In the genomic region with DNA sequence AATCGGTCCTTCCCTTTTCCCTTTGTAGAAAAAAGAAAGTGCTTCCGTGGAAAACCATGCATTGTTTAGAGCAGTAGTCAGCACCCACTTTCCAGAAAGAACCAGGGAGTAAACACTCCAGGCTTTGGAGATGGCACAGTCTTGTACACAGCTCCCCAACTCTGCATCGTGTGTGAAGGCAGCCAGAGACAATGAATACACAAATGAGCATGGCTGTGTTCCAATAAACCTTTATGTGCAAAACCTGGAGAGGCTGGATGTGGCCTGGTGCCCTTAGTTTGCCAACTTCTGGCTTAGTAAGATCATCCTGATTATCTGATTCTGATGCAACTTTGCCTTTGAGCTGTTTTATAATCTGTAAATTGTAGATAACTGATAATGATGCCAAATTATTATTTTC, we compare ENCODE assay signal across 24 cellular contexts.
DNase-seq lines count a peak whose midpoint lies in the region; ATAC-seq and TF ChIP-seq lines count a peak whose summit lies in the region.
"Had no signal": no experiment of that assay in that cellular context is flagged by ENCODE, and none has a peak within 500 bp of the region (broad histone marks: within the 10 kb centered on the region; RNA-seq: fewer than 3 reads in every experiment).

No MANE protein-coding gene starts in this region.

- H3K27ac ChIP-seq in A673 (ENCODE audit: low read depth, low read length, poor library complexity, severe bottlenecking) (no peak overlapping the region), uterus (no peak overlapping the region), thyroid gland (no peak overlapping the region)
- H3K27ac ChIP-seq: body of pancreas, esophagus muscularis mucosa had no signal

- POLR2A ChIA-PET in A673 (lab: Charles Lee; ENCODE audit: low non-redundant PET) = no interaction called here

- H3K4me1 ChIP-seq in A673 (ENCODE audit: insufficient read depth, low read length, poor library complexity, severe bottlenecking) (peaks cover 10% of the 10 kb centered on the region), uterus (no peaks in the 10 kb centered on the region), thyroid gland (no peaks in the 10 kb centered on the region)
- H3K4me1 ChIP-seq: body of pancreas had no signal

- intact Hi-C loops in A673 (cut with micrococcal nuclease; ENCODE audit: unreplicated experiment) = no loop called here
- intact Hi-C loops in uterus (cut with DNase I; ENCODE audit: low total_unique reads) = no loop called here
- intact Hi-C loops in thyroid gland (cut with DNase I) = no loop called here
- intact Hi-C loops in lower leg skin (cut with DNase I; ENCODE audit: low total_unique reads) = no loop called here

- H3K36me3 ChIP-seq in A673 (ENCODE audit: insufficient read depth, low read length, poor library complexity, severe bottlenecking) (no peaks in the 10 kb centered on the region), uterus (no peaks in the 10 kb centered on the region), thyroid gland (no peaks in the 10 kb centered on the region)
- H3K36me3 ChIP-seq: esophagus muscularis mucosa had no signal

- CTCF ChIA-PET in A673 (lab: Charles Lee) = no interaction called here

- 66 to 67% methylated on average over 3 of the region's 3 CpGs for WGBS in thyroid gland, 2 donors
- 24 to 33% methylated on average over 3 of the region's 3 CpGs for whole genome bisulfite sequencing in lower leg skin, 2 donors

- no peaks in the 10 kb centered on the region for H3K27me3 ChIP-seq in A673 (replicated peaks; ENCODE audit: insufficient read depth, low read depth, low read length, poor library complexity)
- no peaks in the 10 kb centered on the region for H3K27me3 ChIP-seq in uterus
- no peaks in the 10 kb centered on the region for H3K27me3 ChIP-seq in thyroid gland
- H3K27me3 ChIP-seq: body of pancreas, esophagus muscularis mucosa had no signal

- DNase-seq in A673 (ENCODE audit: low spot score) (peak; percentile 17), EL (peak; percentile 13), RPMI7951 (ENCODE audit: low read depth) (peak; percentile 11), fibroblast of the aortic adventitia (ENCODE audit: low read depth) (peak; percentile 28), uterus (no peak), thyroid gland (no peak), lower leg skin (ENCODE audit: low spot score in 2 of 2) (no peak)
- DNase-seq: ACHN; activated CD4-positive, alpha-beta T cell treated with anti-CD3 and anti-CD28 coated beads, Interleukin-2, amount 50 U/mL, for 1 hour; body of pancreas; Calu3; effector memory CD8-positive, alpha-beta T cell; GF-D8; HCEC 1CT; kidney glomerular epithelial cell; NCI-H2107; NCI-H69; stimulated activated CD4-positive, alpha-beta T cell treated with anti-CD3 and anti-CD28 coated beads, Interleukin-4, amount 100 ng/mL, for 1 hour; stimulated activated naive CD8-positive, alpha-beta T cell treated with anti-CD3 and anti-CD28 coated beads, Interleukin-15, Interleukin-2, amounts not matched to agents 100 U/mL and 50 U/mL, for 24 hours; trophoblast cell had no signal

- TF ChIP-seq POLR2A in uterus (IDR thresholded peaks at IDR 0.05) (no peak), thyroid gland (IDR thresholded peaks at IDR 0.05) (no peak), lower leg skin (IDR thresholded peaks at IDR 0.05) (no peak)

- no peak for ATAC-seq in HG03108 (IDR thresholded peaks at IDR 0.05; ENCODE audit: unreplicated experiment)
- ATAC-seq: activated naive CD4-positive, alpha-beta T cell treated with anti-CD3 and anti-CD28 coated beads, Interleukin-2, amount 50 U/mL, for 72 hours; body of pancreas; effector memory CD8-positive, alpha-beta T cell; SK-N-SH treated with all-trans-retinoic acid at 6 μM for 48 hours; stimulated activated naive CD8-positive, alpha-beta T cell treated with anti-CD3 and anti-CD28 coated beads, Interleukin-15, Interleukin-2, amounts not matched to agents 100 U/mL and 50 U/mL, for 24 hours had no signal

- no peak for TF ChIP-seq CTCF in A673 (conservative IDR thresholded peaks at IDR 0.05; ENCODE audit: low read depth, low read length)
- TF ChIP-seq CTCF in fibroblast of the aortic adventitia (IDR thresholded peaks at IDR 0.05; ENCODE audit: insufficient read depth, low read length) = no peak
- TF ChIP-seq CTCF in uterus (IDR thresholded peaks at IDR 0.05) = no peak
- no peak for TF ChIP-seq CTCF in thyroid gland (IDR thresholded peaks at IDR 0.05)
- no peak for TF ChIP-seq CTCF in lower leg skin (IDR thresholded peaks at IDR 0.05)

- H3K9me3 ChIP-seq in A673 (ENCODE audit: low read depth, low read length, poor library complexity, severe bottlenecking) = no peaks in the 10 kb centered on the region
- H3K9me3 ChIP-seq in uterus = no peaks in the 10 kb centered on the region
- H3K9me3 ChIP-seq in thyroid gland = no peaks in the 10 kb centered on the region
- H3K9me3 ChIP-seq: body of pancreas, esophagus muscularis mucosa had no signal

- H3K4me3 ChIP-seq in A673 (ENCODE audit: low read depth, low read length, poor library complexity, severe bottlenecking) (no peak overlapping the region), fibroblast of the aortic adventitia (ENCODE audit: low read depth, low read length) (no peak overlapping the region), uterus (no peak overlapping the region), thyroid gland (replicated peaks in 1 of 3) (no peak overlapping the region), lower leg skin (ENCODE audit: low read depth, poor library complexity, severe bottlenecking) (no peak overlapping the region)
- H3K4me3 ChIP-seq: body of pancreas, esophagus muscularis mucosa had no signal

- no TSS peak for BruUV-seq in A673 (replicated peaks; lab: Mats Ljungman, UMichigan)

Comparison
In these comparisons a context has a peak if more than half of its experiments do, and no peak if none do; other contexts are left out.
1. DNase-seq: peak in A673 (single experiment), EL (single experiment), RPMI7951 (single experiment) and fibroblast of the aortic adventitia (single experiment); none in uterus (0 of 2), thyroid gland (0 of 2) and lower leg skin (0 of 2).